Comparison of ENCODE assay signal across 8 cellular contexts in genomic region chr13:93227906-93228801, GRCh38. TPM values are rescaled to one million over a fixed set of nuclear protein-coding genes. Genes with fewer than 3 reads are reported as not detected.
A peak's percentile ranks its signal among the peaks of the same experiment; 100 is the strongest.
DNase-seq lines count a peak whose midpoint lies in the region; ATAC-seq and TF ChIP-seq lines count a peak whose summit lies in the region.

No MANE protein-coding gene starts in this region.

- no peaks in the 10 kb centered on the region for H3K36me3 ChIP-seq in right lobe of liver
- no peaks in the 10 kb centered on the region for H3K36me3 ChIP-seq in tibial artery

- H3K9me3 Mint-ChIP-seq in activated naive CD8-positive, alpha-beta T cell (ENCODE audit: low read depth): peaks cover 7% of the 10 kb centered on the region
- no peaks in the 10 kb centered on the region for H3K9me3 Mint-ChIP-seq in activated naive CD8-positive, alpha-beta T cell treated with anti-CD3 and anti-CD28 coated beads for 36 hours

- no peak for DNase-seq in activated naive CD8-positive, alpha-beta T cell treated with anti-CD3 and anti-CD28 coated beads for 36 hours
- DNase-seq in NCI-H69 (lab: John Stamatoyannopoulos, UW) (peak; percentile 90), dorsolateral prefrontal cortex (peak in 9 of 10 donors; percentile 8 to 72 (median 59)), right lobe of liver (peak; percentile 63 to 74 (median 70)), tibial artery (peak; percentile 68 to 86)
- DNase-seq in activated CD4-positive, alpha-beta T cell treated with anti-CD3 and anti-CD28 coated beads, Interleukin-2, amount 50 U/mL, for 4 hours: no peak

- intact Hi-C loops in dorsolateral prefrontal cortex (cut with DNase I) (no loop called here), right lobe of liver (cut with DNase I) (no loop called here), tibial artery (cut with DNase I; ENCODE audit: low total_unique reads) (no loop called here)

- H3K4me3 ChIP-seq in dorsolateral prefrontal cortex (peak overlapping the region; percentile 11 to 79 (median 66)), right lobe of liver (peak overlapping the region; percentile 65 to 80 (median 76)), tibial artery (peak overlapping the region; percentile 78 to 89)

- H3K4me1 Mint-ChIP-seq in activated naive CD8-positive, alpha-beta T cell (ENCODE audit: low read depth): peaks cover 10% of the 10 kb centered on the region
- H3K4me1 Mint-ChIP-seq in activated naive CD8-positive, alpha-beta T cell treated with anti-CD3 and anti-CD28 coated beads for 36 hours: peaks cover 3% of the 10 kb centered on the region

- H3K4me1 ChIP-seq in right lobe of liver (peaks cover 0 to 47% (median 3%) of the 10 kb centered on the region in 4 donors), tibial artery (peaks cover 0 to 43% (median 11%) of the 10 kb centered on the region in 4 donors)

- H3K4me3 Mint-ChIP-seq in activated naive CD8-positive, alpha-beta T cell: peak overlapping the region; percentile 40
- no peak overlapping the region for H3K4me3 Mint-ChIP-seq in activated naive CD8-positive, alpha-beta T cell treated with anti-CD3 and anti-CD28 coated beads for 36 hours

- H3K27ac Mint-ChIP-seq in activated naive CD8-positive, alpha-beta T cell: no peak overlapping the region
- no peak overlapping the region for H3K27ac Mint-ChIP-seq in activated naive CD8-positive, alpha-beta T cell treated with anti-CD3 and anti-CD28 coated beads for 36 hours

- H3K27ac ChIP-seq in dorsolateral prefrontal cortex (peak overlapping the region in 55 of 59 donors; percentile 3 to 85 (median 60)), right lobe of liver (peak overlapping the region; percentile 89 to 99 (median 95)), tibial artery (peak overlapping the region; percentile 88 to 99)

- H3K9me3 ChIP-seq in right lobe of liver (no peaks in the 10 kb centered on the region), tibial artery (no peaks in the 10 kb centered on the region)

- WGBS in right lobe of liver (ENCODE audit: insufficient coverage, low coverage, low lambda C conversion rate, missing lambda C conversion rate): 1% methylated on average over 17 of the region's 68 CpGs

- H3K36me3 Mint-ChIP-seq in activated naive CD8-positive, alpha-beta T cell: no peaks in the 10 kb centered on the region
- no peaks in the 10 kb centered on the region for H3K36me3 Mint-ChIP-seq in activated naive CD8-positive, alpha-beta T cell treated with anti-CD3 and anti-CD28 coated beads for 36 hours

- peaks cover 45% of the 10 kb centered on the region for H3K27me3 Mint-ChIP-seq in activated naive CD8-positive, alpha-beta T cell
- peaks cover 60% of the 10 kb centered on the region for H3K27me3 Mint-ChIP-seq in activated naive CD8-positive, alpha-beta T cell treated with anti-CD3 and anti-CD28 coated beads for 36 hours

- H3K27me3 ChIP-seq in dorsolateral prefrontal cortex (peaks cover 0 to 23% (median 0%) of the 10 kb centered on the region in 45 donors), right lobe of liver (no peaks in the 10 kb centered on the region), tibial artery (no peaks in the 10 kb centered on the region)

- peak in 7 of 56 donors; percentile 6 to 24 (median 17) for TF ChIP-seq CTCF in dorsolateral prefrontal cortex (IDR thresholded peaks at IDR 0.05 in 54 of 56, conservative IDR thresholded peaks at IDR 0.05 in 2 of 56; ENCODE audit: low read depth in 1 of 56, partially characterized antibody in 56 of 56)
- peak; percentile 39 to 47 (median 44) for TF ChIP-seq CTCF in right lobe of liver (IDR thresholded peaks at IDR 0.05)
- peak; percentile 40 to 63 for TF ChIP-seq CTCF in tibial artery (IDR thresholded peaks at IDR 0.05)

- ATAC-seq in right lobe of liver (peak; percentile 52 to 75 (median 61)), HG03139 (IDR thresholded peaks at IDR 0.05; ENCODE audit: unreplicated experiment) (no peak)

- no peak for TF ChIP-seq POLR2A in right lobe of liver (IDR thresholded peaks at IDR 0.05)

RNA-seq across cellular contexts. Expression of gene GPC6, which starts 1.5 kb away (rescaled TPM):
- total RNA-seq in activated naive CD8-positive, alpha-beta T cell treated with anti-CD3 and anti-CD28 coated beads for 36 hours: not detected
- total RNA-seq in dorsolateral prefrontal cortex (1 to 10 TPM; 1.7 to 7.1 (median 3.1) TPM), right lobe of liver (10 to 100 TPM; 18.6 to 30.1 (median 20.2) TPM)

Comparison
In these comparisons a context has a peak if more than half of its experiments do, and no peak if none do; other contexts are left out.
1. DNase-seq: peak in NCI-H69 (single experiment), dorsolateral prefrontal cortex (9 of 10), right lobe of liver (3 of 3) and tibial artery (2 of 2); none in activated naive CD8-positive, alpha-beta T cell treated with anti-CD3 and anti-CD28 coated beads for 36 hours (single experiment) and activated CD4-positive, alpha-beta T cell treated with anti-CD3 and anti-CD28 coated beads, Interleukin-2, amount 50 U/mL, for 4 hours (0 of 2).
2. Peak in every context shown above with its lines, with median percentiles within 50 percentile points of each other: H3K27ac ChIP-seq and H3K4me3 ChIP-seq.